Comparison of ENCODE assay signal across 1 cellular context in the genomic region with DNA sequence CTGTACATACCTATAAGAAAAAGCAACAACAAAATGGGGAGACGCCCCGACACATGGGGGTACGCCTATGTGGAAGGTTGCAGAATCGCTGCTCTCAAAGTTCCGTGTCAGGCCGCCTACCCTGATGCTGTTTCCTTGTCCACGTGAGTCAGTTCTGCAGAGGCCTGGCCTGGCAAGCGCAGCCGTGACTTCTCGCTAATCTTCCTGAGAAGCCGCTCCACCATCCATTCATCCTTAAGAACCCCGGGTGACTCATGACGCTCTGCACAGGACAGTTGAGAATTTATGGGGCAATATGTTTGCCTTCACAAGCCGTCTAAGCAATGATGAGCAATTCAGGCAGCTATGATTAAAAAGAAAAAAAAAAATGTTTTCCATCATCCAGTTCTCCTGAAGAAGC.
TF ChIP-seq lines count a peak whose summit lies in the region.

No MANE protein-coding gene starts in this region.

TF ChIP-seq in HEK293, 187 proteins besides CTCF, POLR2A, EP300 and RAD21 (continued from another document):
- TF ChIP-seq, protein P1, sequence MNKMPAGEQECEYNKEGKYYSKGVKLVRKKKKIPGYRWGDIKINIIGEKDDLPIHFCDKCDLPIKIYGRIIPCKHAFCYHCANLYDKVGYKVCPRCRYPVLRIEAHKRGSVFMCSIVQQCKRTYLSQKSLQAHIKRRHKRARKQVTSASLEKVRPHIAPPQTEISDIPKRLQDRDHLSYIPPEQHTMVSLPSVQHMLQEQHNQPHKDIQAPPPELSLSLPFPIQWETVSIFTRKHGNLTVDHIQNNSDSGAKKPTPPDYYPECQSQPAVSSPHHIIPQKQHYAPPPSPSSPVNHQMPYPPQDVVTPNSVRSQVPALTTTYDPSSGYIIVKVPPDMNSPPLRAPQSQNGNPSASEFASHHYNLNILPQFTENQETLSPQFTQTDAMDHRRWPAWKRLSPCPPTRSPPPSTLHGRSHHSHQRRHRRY (tag by site-specific recombination; IDR thresholded peaks at IDR 0.05): no peak
- TF ChIP-seq, protein P2, sequence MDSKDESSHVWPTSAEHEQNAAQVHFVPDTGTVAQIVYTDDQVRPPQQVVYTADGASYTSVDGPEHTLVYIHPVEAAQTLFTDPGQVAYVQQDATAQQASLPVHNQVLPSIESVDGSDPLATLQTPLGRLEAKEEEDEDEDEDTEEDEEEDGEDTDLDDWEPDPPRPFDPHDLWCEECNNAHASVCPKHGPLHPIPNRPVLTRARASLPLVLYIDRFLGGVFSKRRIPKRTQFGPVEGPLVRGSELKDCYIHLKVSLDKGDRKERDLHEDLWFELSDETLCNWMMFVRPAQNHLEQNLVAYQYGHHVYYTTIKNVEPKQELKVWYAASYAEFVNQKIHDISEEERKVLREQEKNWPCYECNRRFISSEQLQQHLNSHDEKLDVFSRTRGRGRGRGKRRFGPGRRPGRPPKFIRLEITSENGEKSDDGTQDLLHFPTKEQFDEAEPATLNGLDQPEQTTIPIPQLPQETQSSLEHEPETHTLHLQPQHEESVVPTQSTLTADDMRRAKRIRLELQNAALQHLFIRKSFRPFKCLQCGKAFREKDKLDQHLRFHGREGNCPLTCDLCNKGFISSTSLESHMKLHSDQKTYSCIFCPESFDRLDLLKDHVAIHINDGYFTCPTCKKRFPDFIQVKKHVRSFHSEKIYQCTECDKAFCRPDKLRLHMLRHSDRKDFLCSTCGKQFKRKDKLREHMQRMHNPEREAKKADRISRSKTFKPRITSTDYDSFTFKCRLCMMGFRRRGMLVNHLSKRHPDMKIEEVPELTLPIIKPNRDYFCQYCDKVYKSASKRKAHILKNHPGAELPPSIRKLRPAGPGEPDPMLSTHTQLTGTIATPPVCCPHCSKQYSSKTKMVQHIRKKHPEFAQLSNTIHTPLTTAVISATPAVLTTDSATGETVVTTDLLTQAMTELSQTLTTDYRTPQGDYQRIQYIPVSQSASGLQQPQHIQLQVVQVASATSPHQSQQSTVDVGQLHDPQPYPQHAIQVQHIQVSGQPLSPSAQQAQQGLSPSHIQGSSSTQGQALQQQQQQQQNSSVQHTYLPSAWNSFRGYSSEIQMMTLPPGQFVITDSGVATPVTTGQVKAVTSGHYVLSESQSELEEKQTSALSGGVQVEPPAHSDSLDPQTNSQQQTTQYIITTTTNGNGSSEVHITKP (tag by site-specific recombination; IDR thresholded peaks at IDR 0.05): no peak
- no peak for TF ChIP-seq ZNF670 (tag by site-specific recombination; IDR thresholded peaks at IDR 0.05; ENCODE audit: low read depth)
- TF ChIP-seq, protein P3, sequence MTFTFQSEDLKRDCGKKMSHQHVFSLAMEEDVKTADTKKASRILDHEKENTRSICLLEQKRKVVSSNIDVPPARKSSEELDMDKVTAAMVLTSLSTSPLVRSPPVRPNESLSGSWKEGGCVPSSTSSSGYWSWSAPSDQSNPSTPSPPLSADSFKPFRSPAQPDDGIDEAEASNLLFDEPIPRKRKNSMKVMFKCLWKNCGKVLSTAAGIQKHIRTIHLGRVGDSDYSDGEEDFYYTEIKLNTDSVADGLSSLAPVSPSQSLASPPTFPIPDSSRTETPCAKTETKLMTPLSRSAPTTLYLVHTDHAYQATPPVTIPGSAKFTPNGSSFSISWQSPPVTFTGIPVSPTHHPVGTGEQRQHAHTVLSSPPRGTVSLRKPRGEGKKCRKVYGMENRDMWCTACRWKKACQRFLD (tag by site-specific recombination; IDR thresholded peaks at IDR 0.05): no peak
TF ChIP-seq in HEK293: peak in this region for 3.
